9 cellular contexts compared by ENCODE assay signal in the genomic region with DNA sequence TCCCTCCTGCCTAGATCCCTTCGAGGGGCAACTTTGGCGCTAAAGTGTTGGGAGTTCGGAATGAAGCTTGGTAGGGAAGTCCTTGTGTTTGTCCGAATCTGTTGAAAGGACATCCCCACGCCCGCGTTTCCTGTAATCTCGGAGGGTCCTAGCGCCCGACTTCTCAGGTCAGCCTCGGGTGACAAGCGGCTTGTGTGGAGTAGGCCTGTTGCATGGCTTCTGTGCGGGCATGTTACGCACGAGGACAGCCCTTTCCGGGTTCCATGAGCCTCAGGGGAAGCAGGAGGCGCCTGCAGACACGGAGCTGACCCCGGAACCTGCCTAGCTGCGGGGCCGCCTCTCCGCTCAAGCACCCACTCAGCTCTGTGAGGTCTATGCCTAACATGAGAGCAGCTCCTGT. TPM values are rescaled to one million over a fixed set of nuclear protein-coding genes. Genes with fewer than 3 reads are reported as not detected.
A peak's percentile ranks its signal among the peaks of the same experiment; 100 is the strongest.
DNase-seq lines count a peak whose midpoint lies in the region; ATAC-seq, FAIRE-seq and TF ChIP-seq lines count a peak whose summit lies in the region.
"Had no signal": no experiment of that assay in that cellular context is flagged by ENCODE, and none has a peak within 500 bp of the region (broad histone marks: within the 10 kb centered on the region; RNA-seq: fewer than 3 reads in every experiment).

No MANE protein-coding gene starts in this region.

- in situ Hi-C loops in GM12878 (cut with MboI): no loop called here

- DNase-seq in activated naive CD4-positive, alpha-beta T cell treated with anti-CD3 and anti-CD28 coated beads for 36 hours: no peak
- DNase-seq in activated naive CD4-positive, alpha-beta T cell (lab: John Stamatoyannopoulos, UW): no peak
- DNase-seq in GM12878 (ENCODE audit: low read depth, low spot score) (no peak), mucosa of descending colon (peak in 2 of 3 donors; percentile 37 to 57), hippocampal formation (lab: John Stamatoyannopoulos, UW) (no peak)
- DNase-seq: NCI-H1417 had no signal

- H3K9ac ChIP-seq in GM12878 (ENCODE audit: control insufficient read depth, insufficient read depth, low read length): no peak overlapping the region

- intact Hi-C loops in activated naive CD4-positive, alpha-beta T cell treated with anti-CD3 and anti-CD28 coated beads for 36 hours (cut with micrococcal nuclease): loop anchor here (10.0 kb wide), 1 partner anchor 948 kb away; no protein-coding TSS in a partner anchor
- intact Hi-C loops in GM12878 (cut with micrococcal nuclease; ENCODE audit: unreplicated experiment): no loop called here
- intact Hi-C loops in mucosa of descending colon (cut with DNase I, micrococcal nuclease): loop anchor here in 1 of 2 donors (5.0 kb wide), 1 partner anchor 65 kb away; the partner anchor contains the start of gene FOXK1

- no peak for TF ChIP-seq EP300 in GM12878 (IDR thresholded peaks at IDR 0.05; ENCODE audit: borderline replicate concordance in 1 of 2, control insufficient read depth in 1 of 2, low read depth in 2 of 2, low read length in 2 of 2)

- no peaks in the 10 kb centered on the region for H3K27me3 ChIP-seq in GM12878 (replicated peaks in 1 of 2; ENCODE audit: control insufficient read depth in 2 of 2, insufficient read depth in 2 of 2, low read length in 1 of 2)
- H3K27me3 ChIP-seq in thymus (ENCODE audit: control insufficient read depth, insufficient read depth): no peaks in the 10 kb centered on the region

- peaks cover 29% of the 10 kb centered on the region for H3K4me1 ChIP-seq in GM12878 (ENCODE audit: control insufficient read depth, insufficient read depth, low read length)
- H3K4me1 ChIP-seq in mucosa of descending colon (ENCODE audit: low read depth): peaks cover 40% of the 10 kb centered on the region
- H3K4me1 ChIP-seq in thymus (ENCODE audit: control insufficient read depth, insufficient read depth, low read length): peaks cover 15% of the 10 kb centered on the region

- BruUV-seq in GM12878 (replicated peaks; lab: Mats Ljungman, UMichigan): no TSS peak

- H3K36me3 ChIP-seq in GM12878 (ENCODE audit: control insufficient read depth in 2 of 2, insufficient read depth in 2 of 2, low read length in 1 of 2): peaks cover 15 to 18% of the 10 kb centered on the region in 2 experiments; a peak in 3 of 4 replicates
- peaks cover 4% of the 10 kb centered on the region for H3K36me3 ChIP-seq in mucosa of descending colon (ENCODE audit: low read depth)
- H3K36me3 ChIP-seq in thymus (ENCODE audit: control insufficient read depth, insufficient read depth): peaks cover 19% of the 10 kb centered on the region

- no peaks in the 10 kb centered on the region for H3K27me3 Mint-ChIP-seq in activated naive CD4-positive, alpha-beta T cell treated with anti-CD3 and anti-CD28 coated beads for 36 hours (ENCODE audit: low read depth)

- no peak for TF ChIP-seq RAD21 in GM12878 (IDR thresholded peaks at IDR 0.05; ENCODE audit: insufficient read depth, low read depth, low read length)

- no peak for TF ChIP-seq POLR2A in GM12878 (IDR thresholded peaks at IDR 0.05; ENCODE audit: low read depth, low read length)

- H2AFZ ChIP-seq in GM12878 (ENCODE audit: control insufficient read depth, low read depth, low read length): no peak overlapping the region

- FAIRE-seq in GM12878 (lab: Jason Lieb, UNC): no peak

- H3K4me3 ChIP-seq in GM12878 (no peak overlapping the region), mucosa of descending colon (no peak overlapping the region), thymus (ENCODE audit: low read length) (no peak overlapping the region)

- peaks cover 12% of the 10 kb centered on the region for H3K79me2 ChIP-seq in GM12878 (ENCODE audit: control insufficient read depth, insufficient read depth, low read length)

- H4K20me1 ChIP-seq in GM12878 (ENCODE audit: control insufficient read depth, insufficient read depth): no peaks in the 10 kb centered on the region

- H3K27ac Mint-ChIP-seq in activated naive CD4-positive, alpha-beta T cell treated with anti-CD3 and anti-CD28 coated beads for 36 hours: peak overlapping the region; percentile 95

- H3K4me3 Mint-ChIP-seq in activated naive CD4-positive, alpha-beta T cell treated with anti-CD3 and anti-CD28 coated beads for 36 hours: no peak overlapping the region

- H3K4me2 ChIP-seq in GM12878 (ENCODE audit: control insufficient read depth, insufficient read depth): peak overlapping the region; percentile 90

- WGBS in GM12878 (ENCODE audit: insufficient coverage, insufficient replicate concordance, low lambda C conversion rate, missing lambda C conversion rate): 97% methylated on average over 22 of the region's 22 CpGs
- WGBS in thymus: 97% methylated on average over 22 of the region's 22 CpGs

- CTCF ChIA-PET in activated naive CD4-positive, alpha-beta T cell treated with anti-CD3 and anti-CD28 coated beads for 36 hours (lab: Charles Lee): interaction anchor here (0.7 to 1.2 kb wide), 3 partner anchors 22 to 505 kb away, joined by 3 read pairs; no protein-coding TSS in a partner anchor
- CTCF ChIA-PET in GM12878 (lab: Yijun Ruan, JAX): interaction anchor here (0.9 to 1.6 kb wide), 4 partner anchors 9 to 111 kb away, joined by 3 to 5 read pairs (median 3); no protein-coding TSS in a partner anchor

- POLR2A ChIA-PET in GM12878 (lab: Charles Lee): no interaction called here

- SMC1A ChIA-PET in GM12878 (lab: Charles Lee; ENCODE audit: uncharacterized antibody, unreplicated experiment): interaction anchor here (0.9 to 1.6 kb wide), 2 partner anchors 28 to 57 kb away, joined by 3 to 6 read pairs; partner anchors contain the start of gene AP5Z1

- H3K9me3 ChIP-seq in GM12878 (replicated peaks; ENCODE audit: control insufficient read depth, insufficient read depth, low read length) (no peaks in the 10 kb centered on the region), mucosa of descending colon (no peaks in the 10 kb centered on the region), thymus (ENCODE audit: control insufficient read depth) (no peaks in the 10 kb centered on the region)

- H3K4me1 Mint-ChIP-seq in activated naive CD4-positive, alpha-beta T cell treated with anti-CD3 and anti-CD28 coated beads for 36 hours (ENCODE audit: low read depth): peaks cover 62% of the 10 kb centered on the region

- TF ChIP-seq CTCF in GM12878 (IDR thresholded peaks at IDR 0.05 in 2 of 3, conservative IDR thresholded peaks at IDR 0.05 in 1 of 3; ENCODE audit: control insufficient read depth in 2 of 3, extremely low read depth in 1 of 3, insufficient read depth in 1 of 3, low read depth in 3 of 3, low read length in 3 of 3) (no peak), mucosa of descending colon (IDR thresholded peaks at IDR 0.05) (no peak)

- peak overlapping the region; percentile 90 for H3K27ac ChIP-seq in GM12878 (ENCODE audit: control insufficient read depth, insufficient read depth)
- peak overlapping the region; percentile 33 for H3K27ac ChIP-seq in thymus (ENCODE audit: low read depth)

- peaks cover 29% of the 10 kb centered on the region for H3K36me3 Mint-ChIP-seq in activated naive CD4-positive, alpha-beta T cell treated with anti-CD3 and anti-CD28 coated beads for 36 hours (ENCODE audit: low read depth)

- RAD21 ChIA-PET in GM12878 (lab: Charles Lee; ENCODE audit: unreplicated experiment): interaction anchor here (0.8 to 2.0 kb wide), 5 partner anchors 26 to 64 kb away, joined by 3 to 7 read pairs (median 5); partner anchors contain the start of gene AP5Z1

- ATAC-seq in GM12878: no peak
- no peak for ATAC-seq in mucosa of descending colon
- no peak for ATAC-seq in GM21447 (IDR thresholded peaks at IDR 0.05; ENCODE audit: unreplicated experiment)
- ATAC-seq in GM19023 (IDR thresholded peaks at IDR 0.05; ENCODE audit: unreplicated experiment): no peak

- H3K9me3 Mint-ChIP-seq in activated naive CD4-positive, alpha-beta T cell treated with anti-CD3 and anti-CD28 coated beads for 36 hours: no peaks in the 10 kb centered on the region

TF ChIP-seq in GM12878, 131 proteins besides CTCF, POLR2A, EP300 and RAD21 (continues in another document):
- TF ChIP-seq, protein P1, sequence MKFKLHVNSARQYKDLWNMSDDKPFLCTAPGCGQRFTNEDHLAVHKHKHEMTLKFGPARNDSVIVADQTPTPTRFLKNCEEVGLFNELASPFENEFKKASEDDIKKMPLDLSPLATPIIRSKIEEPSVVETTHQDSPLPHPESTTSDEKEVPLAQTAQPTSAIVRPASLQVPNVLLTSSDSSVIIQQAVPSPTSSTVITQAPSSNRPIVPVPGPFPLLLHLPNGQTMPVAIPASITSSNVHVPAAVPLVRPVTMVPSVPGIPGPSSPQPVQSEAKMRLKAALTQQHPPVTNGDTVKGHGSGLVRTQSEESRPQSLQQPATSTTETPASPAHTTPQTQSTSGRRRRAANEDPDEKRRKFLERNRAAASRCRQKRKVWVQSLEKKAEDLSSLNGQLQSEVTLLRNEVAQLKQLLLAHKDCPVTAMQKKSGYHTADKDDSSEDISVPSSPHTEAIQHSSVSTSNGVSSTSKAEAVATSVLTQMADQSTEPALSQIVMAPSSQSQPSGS (IDR thresholded peaks at IDR 0.05; ENCODE audit: low read length): no peak
- TF ChIP-seq ZNF217 (IDR thresholded peaks at IDR 0.05) (no peak), HDAC2 (IDR thresholded peaks at IDR 0.05) (no peak), RFX5 (IDR thresholded peaks at IDR 0.05; ENCODE audit: low read depth, low read length) (no peak), RUNX3 (IDR thresholded peaks at IDR 0.05; ENCODE audit: low read length) (no peak), NR2C2 (IDR thresholded peaks at IDR 0.05; ENCODE audit: borderline replicate concordance, control insufficient read depth, insufficient read length, low read depth) (no peak)

RNA-seq across cellular contexts. Expression of gene AP5Z1, which starts 28.4 kb away (rescaled TPM):
- total RNA-seq in activated naive CD4-positive, alpha-beta T cell treated with anti-CD3 and anti-CD28 coated beads for 36 hours: 10 to 100 TPM; 15.3 to 18.1 TPM
- 44.4 and 49.6 TPM in 2 replicates for total RNA-seq in GM12878 (2013; cell fraction: nucleolus; rRNA removed)
- total RNA-seq in GM12878 (2014; rRNA removed) (18.5 and 28.5 TPM in 2 replicates), GM12878 (2014; rRNA removed; fragmentation: Illumina TruSeq; extraction: Trizol) (6.6 and 7.6 TPM in 2 replicates), GM12878 (2021) (35.3 and 43.4 TPM in 2 replicates), mucosa of descending colon (10 to 100 TPM; 39.5 to 47.4 (median 45.2) TPM)
- polyA plus RNA-seq in GM12878 (2011; ENCODE audit: low read depth): 6.4 TPM
- polyA plus RNA-seq in GM12878 (2011; rRNA removed) (4.1 and 10.4 TPM in 2 replicates), GM12878 (2014; fragmentation: Illumina TruSeq; extraction: Trizol) (1.1 and 4.8 TPM in 2 replicates), GM12878 (2014; fragmentation: Nextera tagmentation; extraction: Ambion mirVana) (1 to 10 TPM in 1 of 2 experiments, under 1 TPM in 1; 0.37 to 2.2 TPM), GM12878 (2014; rRNA removed) (40.5 and 46.1 TPM in 2 replicates), GM12878 (2016; fragmentation: Nextera tagmentation; extraction: Ambion mirVana) (10 to 100 TPM; 29.2 to 33.8 TPM), thymus (104 TPM)
- 12.6 and 22.6 TPM in 2 replicates for polyA plus RNA-seq in GM12878 (2011; cell fraction: cytosol; rRNA removed)
- polyA plus RNA-seq in GM12878 (2011; cell fraction: nucleus; rRNA removed): 137 and 174 TPM in 2 replicates
- 27.1 and 35.0 TPM in 2 replicates for polyA plus RNA-seq in GM12878 (2012)
- 6.1 and 12.3 TPM in 2 replicates for polyA minus RNA-seq in GM12878 (2011; rRNA and poly(A)+ RNA removed)
- 8.3 and 10.4 TPM in 2 replicates for polyA minus RNA-seq in GM12878 (2011; cell fraction: cytosol; rRNA and poly(A)+ RNA removed)
- polyA minus RNA-seq in GM12878 (2011; cell fraction: nucleus; rRNA and poly(A)+ RNA removed): 41.2 and 66.5 TPM in 2 replicates

Comparison
In these comparisons a context has a peak if more than half of its experiments do, and no peak if none do; other contexts are left out.
1. DNase-seq: peak in mucosa of descending colon (2 of 3); none in activated naive CD4-positive, alpha-beta T cell treated with anti-CD3 and anti-CD28 coated beads for 36 hours (single experiment), activated naive CD4-positive, alpha-beta T cell (0 of 4), GM12878 (single experiment) and hippocampal formation (0 of 2).